1 cellular context compared by ENCODE assay signal in genomic region chr20:58702161-58702510, GRCh38.
TF ChIP-seq lines count a peak whose summit lies in the region.

No MANE protein-coding gene starts in this region.

TF ChIP-seq in GM23338, 12 proteins besides CTCF, POLR2A, EP300 and RAD21 (continued from another document):
- TF ChIP-seq ZNF462 (CRISPR knock-in tag; IDR thresholded peaks at IDR 0.05) (no peak), CREB1 (CRISPR knock-in tag; IDR thresholded peaks at IDR 0.05; ENCODE audit: low read depth) (no peak), JUNB (IDR thresholded peaks at IDR 0.05; ENCODE audit: unreplicated experiment) (no peak), EZH2phosphoT487 (IDR thresholded peaks at IDR 0.05; ENCODE audit: unreplicated experiment) (no peak), EZH2 (IDR thresholded peaks at IDR 0.05; ENCODE audit: low read depth, unreplicated experiment) (no peak), NANOG (IDR thresholded peaks at IDR 0.05; ENCODE audit: borderline replicate concordance) (no peak), STAT1 (IDR thresholded peaks at IDR 0.05; ENCODE audit: unreplicated experiment) (no peak), POLR2AphosphoS5 (IDR thresholded peaks at IDR 0.05; ENCODE audit: low read depth) (no peak), ZNF331 (CRISPR knock-in tag; IDR thresholded peaks at IDR 0.05; ENCODE audit: low read depth) (no peak)
